In genomic region chr11:615453-616319, GRCh38 we compare ENCODE assay signal across 8 cellular contexts. TPM values are rescaled to one million over a fixed set of nuclear protein-coding genes. Genes with fewer than 3 reads are reported as not detected.
DNase-seq lines count a peak whose midpoint lies in the region; ATAC-seq and TF ChIP-seq lines count a peak whose summit lies in the region.

Gene IRF7, minus strand, starts transcription at chr11:615950. Its CDS starts 586 bp downstream, at chr11:615364.

- TF ChIP-seq CTCF in coronary artery (IDR thresholded peaks at IDR 0.05), result no peak

- ATAC-seq in GM18909 (IDR thresholded peaks at IDR 0.05; ENCODE audit: poor library complexity, unreplicated experiment) (peak; percentile 72), HG03159 (IDR thresholded peaks at IDR 0.05; ENCODE audit: unreplicated experiment) (peak; percentile 80), left lobe of liver (peak; percentile 62)

- in situ Hi-C loops in ACHN (cut with HindIII; ENCODE audit: low pct_ligation_motif_present, low pct_unique_long_range_greater_than_20kb, low sequenced_read_pairs), result no loop called here

- H3K27ac ChIP-seq in coronary artery, result peak within 1 kb of the TSS; percentile 79 to 92

- peak within 1 kb of the TSS; percentile 84 for H3K4me3 ChIP-seq in coronary artery

- DNase-seq in ACHN, result peak; percentile 88
- peak; percentile 80 to 96 for DNase-seq in NCI-H526 (lab: John Stamatoyannopoulos, UW)
- peak; percentile 88 for DNase-seq in activated CD4-positive, alpha-beta T cell treated with anti-CD3 and anti-CD28 coated beads for 48 hours
- DNase-seq in coronary artery (ENCODE audit: low spot score), result peak; percentile 97
- DNase-seq in left lobe of liver (ENCODE audit: low spot score), result peak; percentile 95
- DNase-seq in stimulated activated CD4-positive, alpha-beta T cell treated with anti-CD3 and anti-CD28 coated beads, Interleukin-2, amount 100 ng/mL, for 24 hours, result peak; percentile 85 to 89

RNA-seq across cellular contexts. Expression of gene IRF7, which starts in this region (rescaled TPM):
- 38.5 TPM for total RNA-seq in left lobe of liver

Comparison
In these comparisons a context has a peak if more than half of its experiments do, and no peak if none do; other contexts are left out.
1. Peak in every context shown above with its lines: DNase-seq, ATAC-seq, H3K4me3 ChIP-seq and H3K27ac ChIP-seq.